Comparison of ENCODE assay signal across 28 cellular contexts in the genomic region with DNA sequence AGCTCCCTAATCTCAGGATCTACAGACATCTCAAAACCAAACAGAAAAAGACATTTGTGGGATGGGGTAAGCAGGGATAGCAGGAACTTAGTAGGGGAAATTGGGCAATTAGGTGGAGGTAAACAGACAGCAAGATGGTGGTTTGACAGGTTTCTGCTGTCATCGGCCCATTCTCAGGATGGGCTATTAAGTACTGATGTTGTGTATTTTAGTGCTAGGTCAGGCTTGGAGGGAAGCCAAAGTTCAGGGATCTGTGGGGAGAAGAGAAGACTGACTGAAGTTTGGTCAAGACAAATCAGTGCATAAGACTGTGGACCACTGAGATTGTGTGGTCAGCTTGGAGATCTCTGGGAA.
DNase-seq lines count a peak whose midpoint lies in the region; ATAC-seq, FAIRE-seq and TF ChIP-seq lines count a peak whose summit lies in the region.
"Had no signal": no experiment of that assay in that cellular context is flagged by ENCODE, and none has a peak within 500 bp of the region (broad histone marks: within the 10 kb centered on the region; RNA-seq: fewer than 3 reads in every experiment).

No MANE protein-coding gene starts in this region.

- H3K4me3 ChIP-seq in LNCaP clone FGC (ENCODE audit: low read depth, low read length) (no peak overlapping the region), rectal smooth muscle tissue (ENCODE audit: low read length) (no peak overlapping the region)
- H3K4me3 ChIP-seq: lower lobe of right lung, pancreas, right atrium auricular region, SJSA1, vagina had no signal

- ATAC-seq in esophagus mucosa (peak; percentile 41), HG02642 (IDR thresholded peaks at IDR 0.05; ENCODE audit: poor library complexity, unreplicated experiment) (no peak)
- ATAC-seq: activated CD4-positive, CD25-positive, alpha-beta regulatory T cell treated with anti-CD3 and anti-CD28 coated beads, Interleukin-2, amount 50 U/mL, for 24 hours; activated CD8-positive, alpha-beta T cell treated with anti-CD3 and anti-CD28 coated beads for 36 hours; activated T-helper 17 cell treated with anti-CD3 and anti-CD28 coated beads, Interleukin-2, amount 50 U/mL, for 72 hours; stimulated activated memory B cell treated with anti-CD40 and anti-IgM and Interleukin-4, amounts not matched to agents 10 μg/mL and 1 μg/mL and 100 μg/mL, for 72 hours had no signal

- H3K4me1 ChIP-seq in rectal smooth muscle tissue (ENCODE audit: control insufficient read depth, insufficient read depth, low read length): no peaks in the 10 kb centered on the region
- H3K4me1 ChIP-seq: lower lobe of right lung, pancreas had no signal

- peak overlapping the region; percentile 39; the same call in 1 of the 2 replicates for H3K27ac ChIP-seq in C4-2B
- H3K27ac ChIP-seq in rectal smooth muscle tissue (ENCODE audit: low read depth, low read length): peak overlapping the region; percentile 25
- H3K27ac ChIP-seq: lower lobe of right lung, pancreas, right atrium auricular region, SJSA1, vagina had no signal

- TF ChIP-seq CTCF in C4-2B (conservative IDR thresholded peaks at IDR 0.05) (no peak), LNCaP clone FGC (IDR thresholded peaks at IDR 0.05; ENCODE audit: control insufficient read depth, extremely low read depth, insufficient read depth) (no peak)

- no peak for FAIRE-seq in RCC 7860 (lab: Jason Lieb, UNC)
- FAIRE-seq: endometrium, GM12892, kidney, pancreas had no signal

- DNase-seq in LNCaP clone FGC (ENCODE audit: low read depth): peak; percentile 52
- DNase-seq in RCC 7860 (ENCODE audit: low spot score): no peak
- DNase-seq in stimulated activated CD4-positive, alpha-beta T cell treated with anti-CD3 and anti-CD28 coated beads, Interleukin-4, amount 100 ng/mL, for 24 hours: no peak
- DNase-seq in activated CD4-positive, alpha-beta T cell treated with anti-CD3 and anti-CD28 coated beads for 1 hour: no peak
- DNase-seq: activated CD8-positive, alpha-beta T cell treated with anti-CD3 and anti-CD28 coated beads for 36 hours; CD4-positive, CD25-positive, alpha-beta regulatory T cell; head of caudate nucleus; kidney; lower lobe of right lung; NCI-H1092 treated with DMSO at 0.1 percent for 48 hours; NCI-H187 treated with DMSO at 0.1 percent for 48 hours; NCI-H524 treated with DMSO at 0.1 percent for 48 hours; nephron progenitor cell; pancreas; stimulated activated CD4-positive, alpha-beta T cell treated with anti-CD3 and anti-CD28 coated beads, Interleukin-12 subunit alpha, Interleukin-12 subunit beta, amount 100 ng/mL, for 4 hours; stimulated activated CD4-positive, alpha-beta T cell treated with anti-CD3 and anti-CD28 coated beads, Interleukin-4, amount 100 ng/mL, for 4 hours had no signal

- H3K9ac ChIP-seq in rectal smooth muscle tissue (ENCODE audit: low read length): no peak overlapping the region

- H3K27me3 ChIP-seq in rectal smooth muscle tissue (ENCODE audit: control insufficient read depth, insufficient read depth, low read length): no peaks in the 10 kb centered on the region
- H3K27me3 ChIP-seq: pancreas, right atrium auricular region, SJSA1, vagina had no signal

- H3K36me3 ChIP-seq in rectal smooth muscle tissue (ENCODE audit: control insufficient read depth, insufficient read depth, low read length): no peaks in the 10 kb centered on the region
- H3K36me3 ChIP-seq: lower lobe of right lung, pancreas, right atrium auricular region, SJSA1, vagina had no signal
